25 cellular contexts compared by ENCODE assay signal in genomic region chr6:95357380-95358025, GRCh38.
DNase-seq lines count a peak whose midpoint lies in the region; ATAC-seq and TF ChIP-seq lines count a peak whose summit lies in the region.
"Had no signal": no experiment of that assay in that cellular context is flagged by ENCODE, and none has a peak within 500 bp of the region (broad histone marks: within the 10 kb centered on the region; RNA-seq: fewer than 3 reads in every experiment).

No MANE protein-coding gene starts in this region.

- no peak for TF ChIP-seq RAD21 in HCT116 (IDR thresholded peaks at IDR 0.05; ENCODE audit: low read depth)

- H4K8ac ChIP-seq in mesendoderm (ENCODE audit: low read depth, low read length): no peak overlapping the region

- no peak for TF ChIP-seq POLR2A in HCT116 (IDR thresholded peaks at IDR 0.05; ENCODE audit: borderline replicate concordance, extremely low read depth, insufficient read depth, insufficient read length)
- no peak for TF ChIP-seq POLR2A in adrenal gland (IDR thresholded peaks at IDR 0.05)

- CTCF ChIA-PET in HCT116 (lab: Charles Lee) (no interaction called here), PC-3 (lab: Charles Lee) (no interaction called here)

- no peak overlapping the region for H3K18ac ChIP-seq in mesendoderm (ENCODE audit: low read length)

- no peak overlapping the region for H3K4ac ChIP-seq in mesendoderm (ENCODE audit: low read depth, low read length)

- no TSS peak for BruUV-seq in HCT116 (replicated peaks; lab: Mats Ljungman, UMichigan)
- no TSS peak for BruUV-seq in PC-3 (replicated peaks; lab: Mats Ljungman, UMichigan)

- H3K79me1 ChIP-seq in mesendoderm (ENCODE audit: low read length): no peaks in the 10 kb centered on the region

- RAD21 ChIA-PET in HCT116 (lab: Charles Lee; ENCODE audit: low non-redundant PET in 1 of 2, low total read pairs in 2 of 2, uncharacterized antibody in 2 of 2, unreplicated experiment in 2 of 2): no interaction called here

- DNase-seq in HCT116 (ENCODE audit: low read depth, low spot score): no peak
- no peak for DNase-seq in left lobe of liver (ENCODE audit: low spot score)
- peak; percentile 80 for DNase-seq in mesendoderm
- DNase-seq in adrenal gland: no peak
- no peak for DNase-seq in PC-3
- no peak for DNase-seq in NCI-H82 treated with DMSO at 0.1 percent for 48 hours (lab: John Stamatoyannopoulos, UW; ENCODE audit: unreplicated experiment)
- DNase-seq: 8988T; ACHN; BE2C; C1 segment of cervical spinal cord; CD4-positive, alpha-beta memory T cell; CD4-positive, CD25-positive, alpha-beta regulatory T cell; CD8-positive, alpha-beta memory T cell; COR-L47; DMS 273 treated with DMSO at 0.1 percent for 48 hours; DMS153; DMS53; DMS79; DND-41; EL; GDM1 had no signal

- H3K4me1 ChIP-seq in HCT116 (ENCODE audit: control insufficient read depth in 1 of 2, insufficient read depth in 2 of 2, low read length in 2 of 2) (no peaks in the 10 kb centered on the region), HUES48 (ENCODE audit: control insufficient read depth, insufficient read depth, low read length) (no peaks in the 10 kb centered on the region), mesendoderm (ENCODE audit: control insufficient read depth, low read depth, low read length) (no peaks in the 10 kb centered on the region), adrenal gland (replicated peaks in 1 of 2) (no peaks in the 10 kb centered on the region), PC-3 (ENCODE audit: insufficient read depth, low read length) (no peaks in the 10 kb centered on the region)
- H3K4me1 ChIP-seq: BE2C, BLaER1 had no signal

- no peak overlapping the region for H2BK120ac ChIP-seq in mesendoderm (ENCODE audit: low read depth, low read length)

- H3F3A ChIP-seq in PC-3 (ENCODE audit: low read length, unreplicated experiment): no peaks in the 10 kb centered on the region

- no peak overlapping the region for H4K5ac ChIP-seq in mesendoderm (ENCODE audit: low read length)

- H3K4me3 ChIP-seq in HCT116 (replicated peaks in 1 of 2; ENCODE audit: low read depth in 1 of 2, low read length in 2 of 2): no peak overlapping the region
- no peak overlapping the region for H3K4me3 ChIP-seq in HUES48 (ENCODE audit: low read depth, low read length)
- no peak overlapping the region for H3K4me3 ChIP-seq in mesendoderm (ENCODE audit: low read length)
- H3K4me3 ChIP-seq in adrenal gland: no peak overlapping the region
- H3K4me3 ChIP-seq in PC-3 (ENCODE audit: low read length): no peak overlapping the region
- H3K4me3 ChIP-seq: BLaER1, GM12878 had no signal

- H4K20me1 ChIP-seq in HCT116 (ENCODE audit: insufficient read depth) (no peaks in the 10 kb centered on the region), PC-3 (ENCODE audit: low read length) (no peaks in the 10 kb centered on the region)
- H4K20me1 ChIP-seq: BLaER1 had no signal

- no peaks in the 10 kb centered on the region for H3K79me2 ChIP-seq in HCT116 (ENCODE audit: insufficient read depth, low read length)
- H3K79me2 ChIP-seq in mesendoderm (ENCODE audit: control insufficient read depth, insufficient read depth, low read length): no peaks in the 10 kb centered on the region
- no peaks in the 10 kb centered on the region for H3K79me2 ChIP-seq in PC-3 (ENCODE audit: low read length)

- H3K27ac ChIP-seq in HCT116 (ENCODE audit: low read depth, low read length) (no peak overlapping the region), HUES48 (ENCODE audit: low read depth, low read length) (peak overlapping the region; percentile 21), mesendoderm (ENCODE audit: low read depth, low read length) (no peak overlapping the region), adrenal gland (no peak overlapping the region), PC-3 (ENCODE audit: low read length) (no peak overlapping the region)
- H3K27ac ChIP-seq: BLaER1 had no signal

- intact Hi-C loops in HCT116 (cut with micrococcal nuclease) (loop anchor here (10.0 kb wide), 1 partner anchor 153 kb away; no protein-coding TSS in a partner anchor), adrenal gland (cut with DNase I) (no loop called here), PC-3 (cut with micrococcal nuclease) (no loop called here)

- no peak overlapping the region for H2BK5ac ChIP-seq in mesendoderm (ENCODE audit: low read length)

- no peak overlapping the region for H2AK5ac ChIP-seq in mesendoderm (ENCODE audit: low read length)

- H3K56ac ChIP-seq in mesendoderm (ENCODE audit: low read length): no peak overlapping the region

- peak overlapping the region; percentile 29 for H2AFZ ChIP-seq in HCT116 (ENCODE audit: low read depth, low read length, poor library complexity, severe bottlenecking)
- H2AFZ ChIP-seq in PC-3 (ENCODE audit: low read length): no peak overlapping the region

- H3K36me3 ChIP-seq in HCT116 (ENCODE audit: control insufficient read depth in 1 of 2, insufficient read depth in 2 of 2, low read length in 2 of 2) (no peaks in the 10 kb centered on the region), HUES48 (ENCODE audit: control insufficient read depth, insufficient read depth, low read length) (no peaks in the 10 kb centered on the region), mesendoderm (ENCODE audit: control insufficient read depth, insufficient read depth, low read length) (no peaks in the 10 kb centered on the region), adrenal gland (replicated peaks in 1 of 2) (no peaks in the 10 kb centered on the region), PC-3 (ENCODE audit: low read depth, low read length) (no peaks in the 10 kb centered on the region)
- H3K36me3 ChIP-seq: BE2C, BLaER1 had no signal

- H3K9me2 ChIP-seq in HCT116 (ENCODE audit: insufficient read depth) (no peaks in the 10 kb centered on the region), PC-3 (replicated peaks; ENCODE audit: low read length) (no peaks in the 10 kb centered on the region)

- H3K23ac ChIP-seq in mesendoderm (ENCODE audit: low read length): no peak overlapping the region

- no peak overlapping the region for H3K9ac ChIP-seq in HCT116 (ENCODE audit: low read length)
- H3K9ac ChIP-seq in HUES48 (ENCODE audit: low read depth, low read length): no peak overlapping the region
- H3K9ac ChIP-seq in mesendoderm (ENCODE audit: low read length): no peak overlapping the region
- no peak overlapping the region for H3K9ac ChIP-seq in PC-3 (ENCODE audit: low read length)
- H3K9ac ChIP-seq: BLaER1 had no signal

- no peaks in the 10 kb centered on the region for H3K27me3 ChIP-seq in HCT116 (ENCODE audit: insufficient read depth, low read length)
- H3K27me3 ChIP-seq in HUES48 (ENCODE audit: control insufficient read depth, insufficient read depth, low read length): no peaks in the 10 kb centered on the region
- no peaks in the 10 kb centered on the region for H3K27me3 ChIP-seq in mesendoderm (ENCODE audit: insufficient read depth, low read length, poor library complexity)
- H3K27me3 ChIP-seq in adrenal gland: no peaks in the 10 kb centered on the region
- no peaks in the 10 kb centered on the region for H3K27me3 ChIP-seq in PC-3 (ENCODE audit: low read length)
- H3K27me3 ChIP-seq: BE2C, BLaER1 had no signal

- H2BK15ac ChIP-seq in mesendoderm (replicated peaks; ENCODE audit: low read depth): no peak overlapping the region

- ATAC-seq in HCT116 (no peak), left lobe of liver (peak; percentile 90), PC-3 (no peak), HG03135 (IDR thresholded peaks at IDR 0.05; ENCODE audit: unreplicated experiment) (no peak)
- ATAC-seq: GM12878 had no signal

- H3K9me3 ChIP-seq in HCT116 (ENCODE audit: control insufficient read depth in 1 of 2, insufficient read depth in 1 of 2, low read depth in 1 of 2, low read length in 2 of 2) (no peaks in the 10 kb centered on the region), HUES48 (ENCODE audit: control insufficient read depth, insufficient read depth, low read length) (no peaks in the 10 kb centered on the region), adrenal gland (replicated peaks in 1 of 3) (no peaks in the 10 kb centered on the region), PC-3 (ENCODE audit: low read length) (no peaks in the 10 kb centered on the region)
- H3K9me3 ChIP-seq: BE2C, BLaER1 had no signal

- TF ChIP-seq CTCF in HCT116 (IDR thresholded peaks at IDR 0.05 in 2 of 3, conservative IDR thresholded peaks at IDR 0.05 in 1 of 3; ENCODE audit: borderline replicate concordance in 1 of 3, insufficient read depth in 1 of 3, low read depth in 2 of 3, low read length in 2 of 3) (no peak), adrenal gland (IDR thresholded peaks at IDR 0.05) (no peak), PC-3 (conservative IDR thresholded peaks at IDR 0.05; ENCODE audit: low read depth, low read length) (no peak)

- POLR2A ChIA-PET in HCT116 (lab: Charles Lee) (no interaction called here), PC-3 (lab: Charles Lee; ENCODE audit: unreplicated experiment) (no interaction called here)

- no CpG with 5 or more reads among the region's 4 CpGs for WGBS in mesendoderm (ENCODE audit: extremely low coverage, insufficient coverage, low lambda C conversion rate)
- WGBS in adrenal gland, 4 donors: 68 to 81% (median 76%) methylated on average over 4 of the region's 4 CpGs

- no peak overlapping the region for H3K4me2 ChIP-seq in HCT116 (ENCODE audit: low read length)
- H3K4me2 ChIP-seq in mesendoderm (ENCODE audit: low read length): no peak overlapping the region
- H3K4me2 ChIP-seq in PC-3 (ENCODE audit: low read length): no peak overlapping the region
- H3K4me2 ChIP-seq: BLaER1 had no signal

TF ChIP-seq in HCT116, 20 proteins besides CTCF, POLR2A, EP300 and RAD21 (continues in another document):
- TF ChIP-seq POLR2AphosphoS5 (IDR thresholded peaks at IDR 0.05; ENCODE audit: low read depth, low read length) (no peak), ZNF274 (IDR thresholded peaks at IDR 0.05; ENCODE audit: low read depth, low read length) (no peak), ATF3 (IDR thresholded peaks at IDR 0.05) (no peak), ZBTB33 (IDR thresholded peaks at IDR 0.05; ENCODE audit: extremely low read depth, insufficient replicate concordance, low read length) (no peak), CBX3 (IDR thresholded peaks at IDR 0.05; ENCODE audit: low read depth) (no peak)
